ENCODE assay signal across 9 cellular contexts in the genomic region with DNA sequence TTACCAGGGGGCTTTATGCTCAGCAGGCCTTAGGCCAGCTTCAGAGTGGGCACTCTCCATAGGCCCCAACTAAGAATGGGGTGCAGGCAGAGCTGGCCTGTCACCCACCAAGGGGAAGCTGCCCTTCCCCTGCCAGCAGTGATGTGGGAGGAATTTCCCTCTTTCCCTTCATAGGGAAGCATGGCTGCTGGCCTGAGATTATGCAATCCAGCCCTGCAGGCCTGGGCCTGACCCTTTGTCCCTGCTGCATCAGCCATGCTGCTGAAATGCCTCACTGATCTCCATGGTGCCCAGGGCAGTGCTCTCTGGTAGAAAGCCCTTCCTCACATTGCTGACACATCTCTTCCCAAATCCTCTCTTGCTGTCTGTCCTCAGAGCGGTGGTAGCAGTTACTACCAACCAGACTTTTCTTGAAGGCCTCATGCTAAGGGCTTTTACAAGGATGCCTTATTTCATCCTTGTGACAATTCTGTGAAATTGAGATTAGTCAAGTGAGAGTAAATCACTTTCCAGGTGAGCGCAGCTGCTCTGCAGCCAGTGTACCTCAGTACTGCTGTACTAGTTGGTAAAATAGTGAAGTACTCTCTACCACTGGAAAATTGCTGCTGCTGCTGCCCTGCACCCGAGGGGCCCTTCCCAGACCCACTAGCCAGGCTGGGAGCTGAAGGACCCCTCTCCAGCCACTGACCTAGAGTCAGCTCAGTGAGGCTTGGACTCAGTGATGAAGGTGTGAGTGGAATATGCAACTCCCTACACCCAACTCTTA. TPM values are rescaled to one million over a fixed set of nuclear protein-coding genes. Genes with fewer than 3 reads are reported as not detected.
A peak's percentile ranks its signal among the peaks of the same experiment; 100 is the strongest.
DNase-seq lines count a peak whose midpoint lies in the region; ATAC-seq lines count a peak whose summit lies in the region.
"Had no signal": no experiment of that assay in that cellular context is flagged by ENCODE, and none has a peak within 500 bp of the region (broad histone marks: within the 10 kb centered on the region; RNA-seq: fewer than 3 reads in every experiment).

No MANE protein-coding gene starts in this region.

- H3K27ac ChIP-seq in ACC112 (ENCODE audit: low read depth, low read length) = peak overlapping the region; percentile 61
- H3K27ac ChIP-seq: BLaER1 had no signal

- no peaks in the 10 kb centered on the region for H3K36me3 Mint-ChIP-seq in activated T-helper 1 cell treated with anti-CD3 and anti-CD28 coated beads, Interleukin-12 subunit alpha, Interleukin-12 subunit beta, Interleukin-2, Interleukin-4 antibody, amounts not matched to agents 30 ng/mL and 10 ng/mL and 1 ng/mL, durations not matched to agents 14 hours and 24 hours and 36 hours (ENCODE audit: low read depth)

- ATAC-seq in HG03280 (IDR thresholded peaks at IDR 0.05; ENCODE audit: unreplicated experiment) = no peak

- no peak overlapping the region for H3K27ac Mint-ChIP-seq in activated T-helper 1 cell treated with anti-CD3 and anti-CD28 coated beads, Interleukin-12 subunit alpha, Interleukin-12 subunit beta, Interleukin-2, Interleukin-4 antibody, amounts not matched to agents 30 ng/mL and 10 ng/mL and 1 ng/mL, durations not matched to agents 14 hours and 24 hours and 36 hours

- DNase-seq in SKM-1 treated with dmso at 0.1 percent for 144 hours (lab: John Stamatoyannopoulos, UW; ENCODE audit: unreplicated experiment) (peak; percentile 40), foreskin melanocyte (peak; percentile 43), GOT3 (lab: John Stamatoyannopoulos, UW) (no peak), NCI-H2107 (lab: John Stamatoyannopoulos, UW) (no peak)
- no peak for DNase-seq in activated T-helper 1 cell treated with anti-CD3 and anti-CD28 coated beads, Interleukin-12 subunit alpha, Interleukin-12 subunit beta, Interleukin-2, Interleukin-4 antibody, amounts not matched to agents 30 ng/mL and 10 ng/mL and 1 ng/mL, durations not matched to agents 14 hours and 24 hours and 36 hours (ENCODE audit: low spot score)

- H3K4me1 Mint-ChIP-seq in activated T-helper 1 cell treated with anti-CD3 and anti-CD28 coated beads, Interleukin-12 subunit alpha, Interleukin-12 subunit beta, Interleukin-2, Interleukin-4 antibody, amounts not matched to agents 30 ng/mL and 10 ng/mL and 1 ng/mL, durations not matched to agents 14 hours and 24 hours and 36 hours (ENCODE audit: low read depth) = no peaks in the 10 kb centered on the region

- H3K9me3 ChIP-seq in neuron (ENCODE audit: low read length) = peaks cover 4% of the 10 kb centered on the region
- H3K9me3 ChIP-seq: BLaER1 had no signal

- H3K27me3 ChIP-seq in ACC112 (ENCODE audit: insufficient read depth, low read length) (no peaks in the 10 kb centered on the region), neuron (ENCODE audit: insufficient read depth, low read length) (no peaks in the 10 kb centered on the region)
- H3K27me3 ChIP-seq: BLaER1 had no signal

- H3K4me1 ChIP-seq in ACC112 (ENCODE audit: control insufficient read depth, insufficient read depth, low read length, unreplicated experiment) (peaks cover 16% of the 10 kb centered on the region), neuron (ENCODE audit: insufficient read depth, low read length) (peaks cover 15% of the 10 kb centered on the region)
- H3K4me1 ChIP-seq: BLaER1 had no signal

- H3K79me2 ChIP-seq in ACC112 (ENCODE audit: control insufficient read depth, insufficient read depth, low read length, unreplicated experiment) = peaks cover 7% of the 10 kb centered on the region

- peaks cover 8% of the 10 kb centered on the region for H3K27me3 Mint-ChIP-seq in activated T-helper 1 cell treated with anti-CD3 and anti-CD28 coated beads, Interleukin-12 subunit alpha, Interleukin-12 subunit beta, Interleukin-2, Interleukin-4 antibody, amounts not matched to agents 30 ng/mL and 10 ng/mL and 1 ng/mL, durations not matched to agents 14 hours and 24 hours and 36 hours (ENCODE audit: insufficient read depth)

- intact Hi-C loops in activated T-helper 1 cell treated with anti-CD3 and anti-CD28 coated beads, Interleukin-12 subunit alpha, Interleukin-12 subunit beta, Interleukin-2, Interleukin-4 antibody, amounts not matched to agents 30 ng/mL and 10 ng/mL and 1 ng/mL, durations not matched to agents 14 hours and 24 hours and 36 hours (cut with micrococcal nuclease) = no loop called here

- H3K36me3 ChIP-seq in ACC112 (ENCODE audit: insufficient read depth, low read length) = no peaks in the 10 kb centered on the region
- H3K36me3 ChIP-seq in neuron (ENCODE audit: insufficient read depth, low read length) = no peaks in the 10 kb centered on the region
- H3K36me3 ChIP-seq: BLaER1 had no signal

- H3K4me3 ChIP-seq in ACC112 (ENCODE audit: low read depth, low read length) (no peak overlapping the region), neuron (ENCODE audit: low read length) (no peak overlapping the region)
- H3K4me3 ChIP-seq: BLaER1 had no signal

- H3K4me3 Mint-ChIP-seq in activated T-helper 1 cell treated with anti-CD3 and anti-CD28 coated beads, Interleukin-12 subunit alpha, Interleukin-12 subunit beta, Interleukin-2, Interleukin-4 antibody, amounts not matched to agents 30 ng/mL and 10 ng/mL and 1 ng/mL, durations not matched to agents 14 hours and 24 hours and 36 hours = no peak overlapping the region

- H2AFZ ChIP-seq in ACC112 (ENCODE audit: low read length, unreplicated experiment) (peak overlapping the region; percentile 53), neuron (ENCODE audit: low read depth, low read length) (peak overlapping the region; percentile 3)

- H3K9me3 Mint-ChIP-seq in activated T-helper 1 cell treated with anti-CD3 and anti-CD28 coated beads, Interleukin-12 subunit alpha, Interleukin-12 subunit beta, Interleukin-2, Interleukin-4 antibody, amounts not matched to agents 30 ng/mL and 10 ng/mL and 1 ng/mL, durations not matched to agents 14 hours and 24 hours and 36 hours = no peaks in the 10 kb centered on the region

RNA-seq across cellular contexts. Expression of a gene that starts 33.8 kb away (rescaled TPM):
- 0.05 and 0.42 TPM in 2 replicates for total RNA-seq in activated T-helper 1 cell treated with anti-CD3 and anti-CD28 coated beads, Interleukin-12 subunit alpha, Interleukin-12 subunit beta, Interleukin-2, Interleukin-4 antibody, amounts not matched to agents 30 ng/mL and 10 ng/mL and 1 ng/mL, durations not matched to agents 14 hours and 24 hours and 36 hours

RNA-seq across cellular contexts. Expression of a gene that starts 52.3 kb away (rescaled TPM):
- 0.34 and 0.44 TPM in 2 replicates for total RNA-seq in activated T-helper 1 cell treated with anti-CD3 and anti-CD28 coated beads, Interleukin-12 subunit alpha, Interleukin-12 subunit beta, Interleukin-2, Interleukin-4 antibody, amounts not matched to agents 30 ng/mL and 10 ng/mL and 1 ng/mL, durations not matched to agents 14 hours and 24 hours and 36 hours

RNA-seq across cellular contexts. Expression of a gene that starts 52.5 kb away (rescaled TPM):
- not detected in 2 replicates for total RNA-seq in activated T-helper 1 cell treated with anti-CD3 and anti-CD28 coated beads, Interleukin-12 subunit alpha, Interleukin-12 subunit beta, Interleukin-2, Interleukin-4 antibody, amounts not matched to agents 30 ng/mL and 10 ng/mL and 1 ng/mL, durations not matched to agents 14 hours and 24 hours and 36 hours

Comparison
In these comparisons a context has a peak if more than half of its experiments do, and no peak if none do; other contexts are left out.
1. DNase-seq: peak in SKM-1 treated with dmso at 0.1 percent for 144 hours (single experiment) and foreskin melanocyte (single experiment); none in GOT3 (single experiment), activated T-helper 1 cell treated with anti-CD3 and anti-CD28 coated beads, Interleukin-12 subunit alpha, Interleukin-12 subunit beta, Interleukin-2, Interleukin-4 antibody, amounts not matched to agents 30 ng/mL and 10 ng/mL and 1 ng/mL, durations not matched to agents 14 hours and 24 hours and 36 hours (single experiment) and NCI-H2107 (single experiment).